ENCODE assay signal across 11 cellular contexts in the genomic region with DNA sequence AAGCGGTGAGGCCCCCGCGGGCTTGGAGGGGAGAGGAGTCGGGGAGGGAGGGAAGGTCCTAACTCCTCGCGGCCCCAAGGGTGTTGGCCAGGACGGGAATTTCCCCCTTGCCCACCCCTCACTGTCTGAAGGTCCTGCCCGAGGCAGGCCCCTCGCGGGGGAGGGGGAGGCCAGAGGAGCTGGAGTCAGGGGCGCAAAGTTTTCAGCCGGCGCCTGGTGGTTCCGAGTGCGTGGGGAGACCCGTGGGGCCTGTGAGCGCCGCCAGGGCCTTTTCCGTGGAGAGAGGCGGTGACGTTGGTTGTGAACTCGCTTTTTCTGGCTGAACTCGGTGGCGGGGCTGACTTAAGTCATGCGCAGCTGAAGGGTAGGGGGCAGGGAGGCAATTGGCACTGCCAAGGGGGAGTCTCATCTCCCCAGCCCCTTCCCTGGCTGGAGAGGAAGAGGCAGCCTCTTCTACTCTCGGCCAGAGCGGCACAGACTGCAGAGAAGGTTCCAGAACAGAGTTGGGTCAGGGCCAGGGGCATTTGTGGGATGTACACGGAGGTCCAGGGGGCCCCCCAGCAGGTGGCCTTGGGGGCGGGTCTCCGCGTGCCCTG. TPM values are rescaled to one million over a fixed set of nuclear protein-coding genes. Genes with fewer than 3 reads are reported as not detected.
DNase-seq lines count a peak whose midpoint lies in the region; ATAC-seq and TF ChIP-seq lines count a peak whose summit lies in the region.
"Had no signal": no experiment of that assay in that cellular context is flagged by ENCODE, and none has a peak within 500 bp of the region (broad histone marks: within the 10 kb centered on the region; RNA-seq: fewer than 3 reads in every experiment).

No MANE protein-coding gene starts in this region.

- H3K9ac ChIP-seq in liver (ENCODE audit: low read depth in 1 of 2, low read length in 2 of 2) = no peak overlapping the region
- H3K9ac ChIP-seq in skeletal muscle tissue (ENCODE audit: low read depth in 1 of 3, low read length in 3 of 3) = peak overlapping the region in 2 of 3 donors; percentile 2 to 33

- BruUV-seq in Calu3 (replicated peaks; lab: Mats Ljungman, UMichigan) = no TSS peak

- no peaks in the 10 kb centered on the region for H3K4me1 Mint-ChIP-seq in central memory CD8-positive, alpha-beta T cell
- H3K4me1 Mint-ChIP-seq in Calu3 (ENCODE audit: low read depth, unreplicated experiment) = peaks cover under 1% of the 10 kb centered on the region

- TF ChIP-seq CTCF in HEK293 (tag by site-specific recombination; IDR thresholded peaks at IDR 0.05) (no peak), liver (IDR thresholded peaks at IDR 0.05; ENCODE audit: low read depth, low read length, missing input control) (no peak), Calu3 (IDR thresholded peaks at IDR 0.05; ENCODE audit: unreplicated experiment) (no peak)

- no peak for ATAC-seq in central memory CD8-positive, alpha-beta T cell (replicated peaks; ENCODE audit: extremely low read depth, poor library complexity, severe bottlenecking)
- ATAC-seq: activated CD8-positive, alpha-beta T cell treated with anti-CD3 and anti-CD28 coated beads for 36 hours; stimulated activated naive B cell treated with anti-CD40 and anti-IgM and Interleukin-4, amounts not matched to agents 10 μg/mL and 1 μg/mL and 100 μg/mL, for 72 hours had no signal

- no peak for TF ChIP-seq RAD21 in liver (IDR thresholded peaks at IDR 0.05)

- H3K4me3 ChIP-seq in HEK293 (ENCODE audit: low read depth, low read length) (no peak overlapping the region), liver (ENCODE audit: low read depth in 1 of 3, low read length in 3 of 3) (peak overlapping the region; percentile 35 to 63 (median 60)), skeletal muscle tissue (ENCODE audit: low read length in 3 of 3) (no peak overlapping the region)

- peaks cover 4% of the 10 kb centered on the region for H3K36me3 Mint-ChIP-seq in central memory CD8-positive, alpha-beta T cell (ENCODE audit: insufficient read depth)
- no peaks in the 10 kb centered on the region for H3K36me3 Mint-ChIP-seq in Calu3 (ENCODE audit: insufficient read depth, unreplicated experiment)
- H3K36me3 Mint-ChIP-seq: stimulated activated naive B cell treated with anti-CD40 and anti-IgM and Interleukin-4, amounts not matched to agents 10 μg/mL and 1 μg/mL and 100 μg/mL, for 72 hours had no signal

- CTCF ChIA-PET in HEK293 (lab: Yijun Ruan, JAX) (interaction anchor here (0.6 kb wide), 1 partner anchor 778 kb away, joined by 3 read pairs; no protein-coding TSS in a partner anchor), Calu3 (lab: Charles Lee) (no interaction called here)

- no peak overlapping the region for H3K27ac ChIP-seq in HEK293 (ENCODE audit: extremely low read depth, low read depth, low read length)
- peak overlapping the region; percentile 63 to 77 for H3K27ac ChIP-seq in liver (ENCODE audit: low read depth in 1 of 2, low read length in 2 of 2)
- peak overlapping the region; percentile 30 for H3K27ac ChIP-seq in skeletal muscle tissue (ENCODE audit: low read depth, low read length)

- H3K9me3 ChIP-seq in HEK293 (ENCODE audit: control insufficient read depth, insufficient read depth, low read depth, low read length) (no peaks in the 10 kb centered on the region), liver (ENCODE audit: control insufficient read depth in 4 of 4, low read length in 3 of 4) (no peaks in the 10 kb centered on the region), skeletal muscle tissue (ENCODE audit: control insufficient read depth in 3 of 3, low read length in 3 of 3) (no peaks in the 10 kb centered on the region)

- H3K4me1 ChIP-seq in HEK293 (ENCODE audit: control insufficient read depth, insufficient read depth, low read length) (no peaks in the 10 kb centered on the region), liver (ENCODE audit: control insufficient read depth in 4 of 4, insufficient read depth in 4 of 4, low read length in 3 of 4) (peaks cover 32 to 61% (median 44%) of the 10 kb centered on the region in 4 donors), skeletal muscle tissue (ENCODE audit: control insufficient read depth in 3 of 3, insufficient read depth in 3 of 3, low read length in 3 of 3) (peaks cover 3 to 5% (median 5%) of the 10 kb centered on the region in 3 donors)

- no peak for DNase-seq in central memory CD8-positive, alpha-beta T cell (ENCODE audit: low spot score in 2 of 2)
- no peak for DNase-seq in AG08395 (ENCODE audit: low spot score)
- DNase-seq in Calu3 = no peak
- no peak for DNase-seq in inferior parietal cortex (ENCODE audit: extremely low spot score)
- no peak for DNase-seq in germinal center (ENCODE audit: low spot score)
- DNase-seq: SHP77 treated with DMSO at 0.1 percent for 48 hours; stimulated activated naive B cell treated with anti-CD40 and anti-IgM and Interleukin-4, amounts not matched to agents 10 μg/mL and 1 μg/mL and 100 μg/mL, for 72 hours had no signal

- H3K27me3 Mint-ChIP-seq in central memory CD8-positive, alpha-beta T cell = peaks cover 17% of the 10 kb centered on the region
- H3K27me3 Mint-ChIP-seq in Calu3 (ENCODE audit: unreplicated experiment) = peaks cover 82% of the 10 kb centered on the region

- H3K27ac Mint-ChIP-seq in central memory CD8-positive, alpha-beta T cell (ENCODE audit: low read depth) = no peak overlapping the region
- H3K27ac Mint-ChIP-seq in Calu3 (ENCODE audit: unreplicated experiment) = no peak overlapping the region
- H3K27ac Mint-ChIP-seq: activated CD8-positive, alpha-beta T cell treated with anti-CD3 and anti-CD28 coated beads for 36 hours; stimulated activated naive B cell treated with anti-CD40 and anti-IgM and Interleukin-4, amounts not matched to agents 10 μg/mL and 1 μg/mL and 100 μg/mL, for 72 hours had no signal

- H3K36me3 ChIP-seq in HEK293 (ENCODE audit: control insufficient read depth in 2 of 2, insufficient read depth in 1 of 2, low read length in 2 of 2) (no peaks in the 10 kb centered on the region), liver (ENCODE audit: control insufficient read depth in 4 of 4, insufficient read depth in 3 of 4, low read depth in 1 of 4, low read length in 3 of 4) (no peaks in the 10 kb centered on the region), skeletal muscle tissue (ENCODE audit: control insufficient read depth in 3 of 3, insufficient read depth in 3 of 3, low read length in 3 of 3) (no peaks in the 10 kb centered on the region)

- WGBS in liver = 10% methylated on average over 31 of the region's 31 CpGs

- intact Hi-C loops in Calu3 (cut with micrococcal nuclease; ENCODE audit: unreplicated experiment) = no loop called here

- H3K4me3 Mint-ChIP-seq in central memory CD8-positive, alpha-beta T cell = peak overlapping the region; percentile 37
- H3K4me3 Mint-ChIP-seq in Calu3 (ENCODE audit: low read depth, unreplicated experiment) = no peak overlapping the region
- H3K4me3 Mint-ChIP-seq: activated CD8-positive, alpha-beta T cell treated with anti-CD3 and anti-CD28 coated beads for 36 hours; stimulated activated naive B cell treated with anti-CD40 and anti-IgM and Interleukin-4, amounts not matched to agents 10 μg/mL and 1 μg/mL and 100 μg/mL, for 72 hours had no signal

- no peaks in the 10 kb centered on the region for H3K9me3 Mint-ChIP-seq in central memory CD8-positive, alpha-beta T cell
- H3K9me3 Mint-ChIP-seq in Calu3 (ENCODE audit: low read depth, unreplicated experiment) = no peaks in the 10 kb centered on the region
- H3K9me3 Mint-ChIP-seq: activated CD8-positive, alpha-beta T cell treated with anti-CD3 and anti-CD28 coated beads for 36 hours had no signal

- POLR2A ChIA-PET in HEK293 (lab: Yijun Ruan, JAX) = no interaction called here

- H3K27me3 ChIP-seq in liver (ENCODE audit: control insufficient read depth in 4 of 4, insufficient read depth in 4 of 4, low read length in 3 of 4) = peaks cover 0 to 3% (median 0%) of the 10 kb centered on the region in 4 donors
- peaks cover 70 to 80% (median 79%) of the 10 kb centered on the region in 3 donors for H3K27me3 ChIP-seq in skeletal muscle tissue (ENCODE audit: control insufficient read depth in 3 of 3, insufficient read depth in 3 of 3, low read length in 3 of 3)

TF ChIP-seq in HEK293, 187 proteins besides CTCF, POLR2A, EP300 and RAD21 (continues in another document):
- TF ChIP-seq ZNF23 (tag by site-specific recombination; IDR thresholded peaks at IDR 0.05; ENCODE audit: borderline replicate concordance) = no peak

TF ChIP-seq in liver, 16 proteins besides CTCF, POLR2A, EP300 and RAD21:
- TF ChIP-seq GABPA (IDR thresholded peaks at IDR 0.05 in 1 of 2, conservative IDR thresholded peaks at IDR 0.05 in 1 of 2) (no peak), RXRA (IDR thresholded peaks at IDR 0.05) (peak in 1 of 2 donors; percentile 11), JUND (IDR thresholded peaks at IDR 0.05) (no peak)

RNA-seq across cellular contexts. Expression of gene CACNA1H, which starts 1.5 kb away (rescaled TPM):
- total RNA-seq in liver (1 to 10 TPM; 4.2 to 8.5 TPM), skeletal muscle tissue (26.1 TPM), Calu3 (2022) (0.05 TPM in 1 of 2 replicates, not detected in the other)
- 1 to 10 TPM in 1 of 2 donors, under 1 TPM in 1; 0.21 to 7.9 TPM for polyA plus RNA-seq in liver

RNA-seq across cellular contexts. Expression of gene C1QTNF8, which starts 58.3 kb away (rescaled TPM):
- total RNA-seq in liver = not detected
- not detected for polyA plus RNA-seq in liver
- total RNA-seq in skeletal muscle tissue = not detected
- not detected in 2 replicates for total RNA-seq in Calu3 (2022)
- total RNA-seq: activated CD8-positive, alpha-beta T cell treated with anti-CD3 and anti-CD28 coated beads for 36 hours had no signal

Comparison
In these comparisons a context has a peak if more than half of its experiments do, and no peak if none do; other contexts are left out.
1. H3K4me3 ChIP-seq: peak in liver (3 of 3); none in HEK293 (single experiment) and skeletal muscle tissue (0 of 3).
2. H3K9ac ChIP-seq: peak in skeletal muscle tissue (2 of 3); none in liver (0 of 2).